Comparison of ENCODE assay signal across 8 cellular contexts in the genomic region with DNA sequence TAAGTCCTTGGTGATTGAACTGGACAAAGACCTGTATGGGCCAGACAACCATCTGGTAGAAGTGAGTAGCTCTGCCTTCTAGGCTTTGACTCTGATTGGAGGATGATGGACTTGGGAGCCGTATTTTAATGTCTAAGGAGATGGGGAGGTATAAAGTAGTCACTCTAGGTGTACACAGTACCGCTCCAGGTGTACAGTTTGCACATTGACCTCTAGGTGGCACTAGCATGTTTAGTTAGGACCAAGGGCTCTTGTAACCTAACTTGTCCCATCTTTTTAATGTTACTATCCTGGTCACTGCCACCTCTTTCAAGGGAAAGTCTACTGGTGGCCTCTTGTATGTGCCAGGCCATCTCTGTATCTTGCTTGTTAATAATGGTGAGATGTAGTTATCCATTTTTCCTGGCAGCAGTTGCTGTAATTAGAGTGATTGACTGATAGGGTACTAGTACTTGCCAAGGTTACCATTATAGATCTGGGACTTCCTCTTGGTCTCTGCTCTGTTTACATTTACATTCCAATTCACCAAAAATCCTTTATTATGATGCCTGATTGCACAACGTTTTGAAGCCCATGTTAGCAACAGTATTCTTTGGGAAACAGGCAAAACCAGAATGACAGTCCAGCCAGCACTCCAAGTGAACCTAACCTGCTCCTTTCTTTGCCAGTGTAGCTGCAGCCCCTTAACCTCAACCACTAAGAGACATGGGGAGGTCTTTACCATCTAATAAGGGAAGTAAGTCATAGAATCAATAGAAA. TPM values are rescaled to one million over a fixed set of nuclear protein-coding genes. Genes with fewer than 3 reads are reported as not detected.
DNase-seq lines count a peak whose midpoint lies in the region; ATAC-seq lines count a peak whose summit lies in the region.

No MANE protein-coding gene starts in this region.

- DNase-seq in EL (peak; percentile 55), RKO (ENCODE audit: low spot score) (peak; percentile 64), left ventricle myocardium superior (no peak), T1000 (lab: John Stamatoyannopoulos, UW) (no peak)
- DNase-seq in Jurkat, Clone E6-1 (ENCODE audit: low read depth, low spot score) = peak; percentile 63
- peak; percentile 39 to 46 for DNase-seq in stimulated activated CD4-positive, alpha-beta T cell treated with anti-CD3 and anti-CD28 coated beads, Interleukin-15, amount 100 ng/mL, for 48 hours (ENCODE audit: low read depth in 2 of 2)

- H3K9me3 Mint-ChIP-seq in activated naive CD8-positive, alpha-beta T cell (ENCODE audit: low read depth) = no peaks in the 10 kb centered on the region

- peaks cover 32% of the 10 kb centered on the region for H3K4me1 Mint-ChIP-seq in activated naive CD8-positive, alpha-beta T cell (ENCODE audit: low read depth)

- peak overlapping the region; percentile 24 for H3K27ac Mint-ChIP-seq in activated naive CD8-positive, alpha-beta T cell

- peaks cover 3% of the 10 kb centered on the region for H3K36me3 Mint-ChIP-seq in activated naive CD8-positive, alpha-beta T cell

- peak overlapping the region; percentile 11 for H3K4me3 Mint-ChIP-seq in activated naive CD8-positive, alpha-beta T cell

- H3K27me3 Mint-ChIP-seq in activated naive CD8-positive, alpha-beta T cell = no peaks in the 10 kb centered on the region

- intact Hi-C loops in left ventricle myocardium superior (cut with micrococcal nuclease) = loop anchor here (5.0 kb wide), 1 partner anchor 89 kb away; no protein-coding TSS in a partner anchor

- ATAC-seq in left ventricle myocardium superior (peak; percentile 8), HG02884 (IDR thresholded peaks at IDR 0.05; ENCODE audit: unreplicated experiment) (no peak)

- H3K4me3 ChIP-seq in Jurkat, Clone E6-1 (ENCODE audit: low read length) = no peak overlapping the region

RNA-seq across cellular contexts. Expression of a gene that starts 3.6 kb away (rescaled TPM):
- polyA plus RNA-seq in Jurkat, Clone E6-1 (2012; ENCODE audit: insufficient read depth, insufficient read length) = 141 TPM
- 17.2 TPM for total RNA-seq in left ventricle myocardium superior

RNA-seq across cellular contexts. Expression of a gene that starts 15.1 kb away (rescaled TPM):
- not detected for polyA plus RNA-seq in Jurkat, Clone E6-1 (2012; ENCODE audit: insufficient read depth, insufficient read length)
- total RNA-seq in left ventricle myocardium superior = 33.9 TPM

RNA-seq across cellular contexts. Expression of a gene that starts 23.3 kb away (rescaled TPM):
- polyA plus RNA-seq in Jurkat, Clone E6-1 (2012; ENCODE audit: insufficient read depth, insufficient read length) = 63.4 TPM
- 237 TPM for total RNA-seq in left ventricle myocardium superior

RNA-seq across cellular contexts. Expression of a gene that starts 31.4 kb away (rescaled TPM):
- polyA plus RNA-seq in Jurkat, Clone E6-1 (2012; ENCODE audit: insufficient read depth, insufficient read length) = 40.0 TPM
- 0.99 TPM for total RNA-seq in left ventricle myocardium superior

Comparison
In these comparisons a context has a peak if more than half of its experiments do, and no peak if none do; other contexts are left out.
1. DNase-seq: peak in EL (single experiment), Jurkat, Clone E6-1 (single experiment), RKO (single experiment) and stimulated activated CD4-positive, alpha-beta T cell treated with anti-CD3 and anti-CD28 coated beads, Interleukin-15, amount 100 ng/mL, for 48 hours (2 of 2); none in left ventricle myocardium superior (single experiment) and T1000 (single experiment).